Comparison of ENCODE assay signal across 8 cellular contexts in genomic region chr17:2054740-2055493, GRCh38. TPM values are rescaled to one million over a fixed set of nuclear protein-coding genes. Genes with fewer than 3 reads are reported as not detected.
DNase-seq lines count a peak whose midpoint lies in the region; ATAC-seq and TF ChIP-seq lines count a peak whose summit lies in the region.

Gene HIC1, plus strand, starts transcription at chr17:2055103. Its CDS starts 1,588 bp downstream, at chr17:2056691.

- no peaks in the 10 kb centered on the region for H3K9me2 ChIP-seq in SU-DHL-6 (replicated peaks; ENCODE audit: insufficient read depth, low read length)

- H3K27me3 ChIP-seq in SU-DHL-6 (ENCODE audit: low read length), result no peaks in the 10 kb centered on the region

- no peaks in the 10 kb centered on the region for H3K79me2 ChIP-seq in SU-DHL-6 (ENCODE audit: insufficient read depth, low read length)

- H3K4me2 ChIP-seq in SU-DHL-6 (ENCODE audit: low read depth, low read length, poor library complexity, severe bottlenecking), result peak within 1 kb of the TSS; percentile 74

- H3K27me3 Mint-ChIP-seq in IgD-negative memory B cell (peaks cover 12% of the 10 kb centered on the region), osteocyte (ENCODE audit: unreplicated experiment) (peaks cover 4% of the 10 kb centered on the region)
- peaks cover 17% of the 10 kb centered on the region for H3K27me3 Mint-ChIP-seq in activated naive CD8-positive, alpha-beta T cell treated with anti-CD3 and anti-CD28 coated beads for 36 hours

- H3K4me3 Mint-ChIP-seq in IgD-negative memory B cell, result peak within 1 kb of the TSS; percentile 72 to 89 (median 84)
- peak within 1 kb of the TSS; percentile 78 for H3K4me3 Mint-ChIP-seq in activated naive CD8-positive, alpha-beta T cell treated with anti-CD3 and anti-CD28 coated beads for 36 hours
- peak within 1 kb of the TSS; percentile 62 for H3K4me3 Mint-ChIP-seq in osteocyte (ENCODE audit: unreplicated experiment)

- H3K9me3 Mint-ChIP-seq in IgD-negative memory B cell (no peaks in the 10 kb centered on the region), osteocyte (ENCODE audit: unreplicated experiment) (no peaks in the 10 kb centered on the region)
- no peaks in the 10 kb centered on the region for H3K9me3 Mint-ChIP-seq in activated naive CD8-positive, alpha-beta T cell treated with anti-CD3 and anti-CD28 coated beads for 36 hours

- TF ChIP-seq CTCF in AG09309 (IDR thresholded peaks at IDR 0.05; ENCODE audit: control insufficient read depth, insufficient read depth, low read depth, low read length, missing control alignments) (peak; percentile 54), SU-DHL-6 (IDR thresholded peaks at IDR 0.05; ENCODE audit: insufficient read depth, low read length, poor library complexity, severe bottlenecking) (peak; percentile 77), osteocyte (IDR thresholded peaks at IDR 0.05) (peak; percentile 98)

- peaks cover 4 to 15% (median 12%) of the 10 kb centered on the region in 3 donors for H3K4me1 Mint-ChIP-seq in IgD-negative memory B cell
- peaks cover 17% of the 10 kb centered on the region for H3K4me1 Mint-ChIP-seq in activated naive CD8-positive, alpha-beta T cell treated with anti-CD3 and anti-CD28 coated beads for 36 hours
- peaks cover 21% of the 10 kb centered on the region for H3K4me1 Mint-ChIP-seq in osteocyte (ENCODE audit: unreplicated experiment)

- H4K20me1 ChIP-seq in SU-DHL-6 (ENCODE audit: low read depth, low read length), result no peaks in the 10 kb centered on the region

- peak within 1 kb of the TSS; percentile 55 for H3K4me3 ChIP-seq in AG09309 (ENCODE audit: control insufficient read depth, low read depth, low read length)
- H3K4me3 ChIP-seq in SU-DHL-6 (ENCODE audit: insufficient read depth, low read length, poor library complexity, severe bottlenecking), result peak within 1 kb of the TSS; percentile 52
- H3K4me3 ChIP-seq in urinary bladder (ENCODE audit: low read depth, low read length), result peak within 1 kb of the TSS; percentile 54

- no peaks in the 10 kb centered on the region for H3K9me3 ChIP-seq in SU-DHL-6 (ENCODE audit: insufficient read depth, low read length)

- 0 out of 2 replicates have a peak, but pooled peaks cover 4% of the 10 kb centered on the region for H3F3A ChIP-seq in SU-DHL-6 (ENCODE audit: insufficient read depth)

- ATAC-seq in GM19023 (IDR thresholded peaks at IDR 0.05; ENCODE audit: unreplicated experiment) (peak; percentile 36), Right ventricle myocardium inferior (peak; percentile 74)

- under 1% methylated on average over 87 of the region's 87 CpGs for WGBS in urinary bladder

- H3K9ac ChIP-seq in SU-DHL-6 (ENCODE audit: low read length), result peak within 1 kb of the TSS; percentile 45

- H3K27ac ChIP-seq in SU-DHL-6 (ENCODE audit: low read depth, low read length) (no peak within 1 kb of the TSS), urinary bladder (ENCODE audit: low read depth) (peak within 1 kb of the TSS; percentile 83)

- peak within 1 kb of the TSS; percentile 68 to 90 (median 76) for H3K27ac Mint-ChIP-seq in IgD-negative memory B cell
- H3K27ac Mint-ChIP-seq in activated naive CD8-positive, alpha-beta T cell treated with anti-CD3 and anti-CD28 coated beads for 36 hours, result peak within 1 kb of the TSS; percentile 77
- no peak within 1 kb of the TSS for H3K27ac Mint-ChIP-seq in osteocyte (ENCODE audit: unreplicated experiment)

- H3K36me3 Mint-ChIP-seq in IgD-negative memory B cell, result no peaks in the 10 kb centered on the region
- H3K36me3 Mint-ChIP-seq in activated naive CD8-positive, alpha-beta T cell treated with anti-CD3 and anti-CD28 coated beads for 36 hours, result peaks cover 12% of the 10 kb centered on the region
- H3K36me3 Mint-ChIP-seq in osteocyte (ENCODE audit: unreplicated experiment), result peaks cover 3% of the 10 kb centered on the region

- peak within 1 kb of the TSS; percentile 61 for H2AFZ ChIP-seq in SU-DHL-6 (ENCODE audit: low read depth, low read length, severe bottlenecking)

- peaks cover 2% of the 10 kb centered on the region for H3K4me1 ChIP-seq in urinary bladder (ENCODE audit: insufficient read depth)

- intact Hi-C loops in Right ventricle myocardium inferior (cut with DNase I), result loop anchor here (1.0 to 5.0 kb wide), 4 partner anchors 37 to 228 kb away; no protein-coding TSS in a partner anchor

- DNase-seq in AG09309 (ENCODE audit: low read depth) (no peak), Right ventricle myocardium inferior (ENCODE audit: missing footprints) (peak; percentile 93), osteocyte (ENCODE audit: extremely low spot score, unreplicated experiment) (peak; percentile 92)
- DNase-seq in activated naive CD8-positive, alpha-beta T cell treated with anti-CD3 and anti-CD28 coated beads for 36 hours, result peak; percentile 90

- H3K36me3 ChIP-seq in SU-DHL-6 (ENCODE audit: low read length) (no peaks in the 10 kb centered on the region), urinary bladder (ENCODE audit: insufficient read depth) (no peaks in the 10 kb centered on the region)

RNA-seq across cellular contexts. Expression of gene HIC1, which starts in this region (rescaled TPM):
- polyA plus RNA-seq in IgD-negative memory B cell (0.88 TPM), urinary bladder (19.2 TPM)
- 10 to 100 TPM; 36.7 to 37.8 TPM for total RNA-seq in activated naive CD8-positive, alpha-beta T cell treated with anti-CD3 and anti-CD28 coated beads for 36 hours
- total RNA-seq in Right ventricle myocardium inferior (22.7 TPM), osteocyte (3.3 and 3.7 TPM in 2 replicates), urinary bladder (31.4 TPM)

Comparison
In these comparisons a context has a peak if more than half of its experiments do, and no peak if none do; other contexts are left out.
1. RNA of gene HIC1 (polyA plus RNA-seq): 19.2 TPM in urinary bladder (single experiment); 0.88 TPM in IgD-negative memory B cell (single experiment); every median in the first group is over 10 times any median in the second.
2. Peak in every context shown above with its lines, with median percentiles within 50 percentile points of each other: H3K4me3 ChIP-seq, CTCF ChIP-seq and H3K4me3 Mint-ChIP-seq.